ENCODE assay signal across 9 cellular contexts in the genomic region with DNA sequence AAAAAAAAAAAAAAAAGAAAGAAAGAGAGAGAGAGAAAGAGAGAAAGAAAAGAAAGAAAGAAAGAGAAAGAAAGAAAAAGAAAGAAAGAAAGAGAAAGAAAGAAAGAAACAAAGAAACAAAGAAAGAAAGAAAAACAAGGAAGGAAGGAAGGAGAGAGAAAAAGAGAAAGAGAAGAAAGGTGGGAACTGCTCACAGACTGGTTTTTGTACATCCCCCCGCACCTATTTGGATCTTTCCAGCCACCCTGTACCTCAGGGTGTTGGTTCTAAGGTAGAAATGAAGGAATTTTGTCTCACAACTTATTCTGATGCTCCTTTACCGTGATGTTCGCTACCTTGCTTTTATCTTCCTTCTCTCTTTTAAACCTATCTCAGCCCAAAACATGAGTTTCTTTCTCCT. TPM values are rescaled to one million over a fixed set of nuclear protein-coding genes. Genes with fewer than 3 reads are reported as not detected.
"Had no signal": no experiment of that assay in that cellular context is flagged by ENCODE, and none has a peak within 500 bp of the region (broad histone marks: within the 10 kb centered on the region; RNA-seq: fewer than 3 reads in every experiment).

No MANE protein-coding gene starts in this region.

- H3K36me3 ChIP-seq: HAP-1 had no signal

- H3K4me3 ChIP-seq: GM23248, HAP-1 had no signal

- H3K27ac Mint-ChIP-seq: HFFc6 had no signal

- H3K4me3 Mint-ChIP-seq: HFFc6 had no signal

- H2AFZ ChIP-seq: GM23248 had no signal

- DNase-seq: GM23248, GOT3, H7, HFFc6, IMR-90, KBM-7 had no signal

- ATAC-seq: HCT116 had no signal

- H3K27ac ChIP-seq: GM23248 had no signal

- H3K9me3 ChIP-seq: HAP-1 had no signal

- H3K9ac ChIP-seq: GM23248 had no signal

RNA-seq across cellular contexts. Expression of gene RGS18, which starts 43.3 kb away (rescaled TPM):
- total RNA-seq: GM23248, H7, HFFc6, HT-29 had no signal
- polyA plus RNA-seq: GM23248 had no signal
